Comparison of ENCODE assay signal across 8 cellular contexts in genomic region chr15:99015677-99016568, GRCh38. TPM values are rescaled to one million over a fixed set of nuclear protein-coding genes. Genes with fewer than 3 reads are reported as not detected.
A peak's percentile ranks its signal among the peaks of the same experiment; 100 is the strongest.
DNase-seq lines count a peak whose midpoint lies in the region; ATAC-seq and TF ChIP-seq lines count a peak whose summit lies in the region.

No MANE protein-coding gene starts in this region.

- H3K36me3 ChIP-seq in SK-N-MC (ENCODE audit: insufficient read depth, low read length) (no peaks in the 10 kb centered on the region), prostate gland (no peaks in the 10 kb centered on the region)

- H3K9me3 ChIP-seq in SK-N-MC (ENCODE audit: low read depth, low read length): no peaks in the 10 kb centered on the region
- H3K9me3 ChIP-seq in prostate gland: no peaks in the 10 kb centered on the region

- peak overlapping the region; percentile 10 for H3K9ac ChIP-seq in SK-N-MC (ENCODE audit: insufficient read length)

- peak overlapping the region; percentile 85 for H3K27ac ChIP-seq in SK-N-MC
- H3K27ac ChIP-seq in prostate gland: peak overlapping the region; percentile 80 to 85

- ATAC-seq in GM19395 (IDR thresholded peaks at IDR 0.05; ENCODE audit: unreplicated experiment) (peak; percentile 1), left cardiac atrium (peak; percentile 14 to 23), GM21423 (IDR thresholded peaks at IDR 0.05; ENCODE audit: unreplicated experiment) (no peak)

- H3K4me1 ChIP-seq in prostate gland (replicated peaks): no peaks in the 10 kb centered on the region

- TF ChIP-seq CTCF in prostate gland (IDR thresholded peaks at IDR 0.05): no peak

- 54% methylated on average over 43 of the region's 43 CpGs for WGBS in prostate gland

- TF ChIP-seq POLR2A in prostate gland (IDR thresholded peaks at IDR 0.05): no peak

- H3K4me3 ChIP-seq in SK-N-MC (peak overlapping the region; percentile 81), prostate gland (peak overlapping the region; percentile 49 to 55)

- intact Hi-C loops in left cardiac atrium (cut with DNase I) (loop anchor here in 1 of 2 donors (5.0 kb wide), 1 partner anchor 36 kb away; no protein-coding TSS in a partner anchor), prostate gland (cut with DNase I) (loop anchor here (5.0 kb wide), 1 partner anchor 41 kb away; no protein-coding TSS in a partner anchor)

- H3K27me3 ChIP-seq in prostate gland (replicated peaks; ENCODE audit: insufficient read depth): no peaks in the 10 kb centered on the region

- DNase-seq in SK-N-MC (ENCODE audit: low read depth, low spot score): no peak
- DNase-seq in left cardiac atrium: no peak
- peak; percentile 26 for DNase-seq in prostate gland (ENCODE audit: low spot score)
- no peak for DNase-seq in activated gamma-delta T cell treated with Interleukin-2 at 50 U/mL for 16 hours
- no peak for DNase-seq in AG08395 (ENCODE audit: low spot score)
- DNase-seq in NCI-H187 treated with DMSO at 0.1 percent for 48 hours (lab: John Stamatoyannopoulos, UW): no peak

RNA-seq across cellular contexts. Expression of gene PGPEP1L, which starts 8.3 kb away (rescaled TPM):
- total RNA-seq in left cardiac atrium (1 to 10 TPM; 1.2 to 1.3 TPM), prostate gland (under 1 TPM in 1 of 2 donors, not detected in 1; 0.97 TPM)
